Comparison of ENCODE assay signal across 28 cellular contexts in genomic region chr4:176761872-176762271, GRCh38. TPM values are rescaled to one million over a fixed set of nuclear protein-coding genes. Genes with fewer than 3 reads are reported as not detected.
"Had no signal": no experiment of that assay in that cellular context is flagged by ENCODE, and none has a peak within 500 bp of the region (broad histone marks: within the 10 kb centered on the region; RNA-seq: fewer than 3 reads in every experiment).

No MANE protein-coding gene starts in this region.

- H3K27me3 Mint-ChIP-seq: activated CD4-positive, alpha-beta T cell treated with anti-CD3 and anti-CD28 coated beads, Interleukin-2, amount 10 ng/mL, durations not matched to agents 24 days and 14 days; activated CD8-positive, alpha-beta T cell treated with anti-CD3 and anti-CD28 coated beads for 36 hours; activated T-cell treated with anti-CD3 and anti-CD28 coated beads, Interleukin-2, amount 50 U/mL, for 24 hours had no signal

- H3K4me1 Mint-ChIP-seq: activated CD4-positive, alpha-beta T cell treated with anti-CD3 and anti-CD28 coated beads, Interleukin-2, amount 10 ng/mL, durations not matched to agents 24 days and 14 days; activated naive CD4-positive, alpha-beta T cell treated with anti-CD3 and anti-CD28 coated beads, Interleukin-2, amount 50 U/mL, for 24 hours; activated naive CD8-positive, alpha-beta T cell treated with anti-CD3 and anti-CD28 coated beads, Interleukin-2, amount 10 ng/mL, durations not matched to agents 7 days and 5 days had no signal

- H3K4me3 ChIP-seq: body of pancreas, breast epithelium, SJCRH30 had no signal

- H3K36me3 Mint-ChIP-seq: activated naive CD4-positive, alpha-beta T cell treated with anti-CD3 and anti-CD28 coated beads, Interleukin-2, amount 50 U/mL, for 24 hours; activated naive CD8-positive, alpha-beta T cell treated with anti-CD3 and anti-CD28 coated beads, Interleukin-2, amount 10 ng/mL, durations not matched to agents 7 days and 5 days had no signal

- H3K4me1 ChIP-seq: body of pancreas, breast epithelium had no signal

- H3K27ac ChIP-seq: body of pancreas, breast epithelium, SJCRH30 had no signal

- ATAC-seq: activated CD8-positive, alpha-beta T cell treated with anti-CD3 and anti-CD28 coated beads for 36 hours; body of pancreas; PC-3 had no signal

- H3K27ac Mint-ChIP-seq: activated CD4-positive, alpha-beta T cell treated with anti-CD3 and anti-CD28 coated beads, Interleukin-2, amount 10 ng/mL, durations not matched to agents 24 days and 14 days; activated CD8-positive, alpha-beta T cell treated with anti-CD3 and anti-CD28 coated beads for 36 hours; activated naive CD4-positive, alpha-beta T cell treated with anti-CD3 and anti-CD28 coated beads, Interleukin-2, amount 50 U/mL, for 24 hours; activated naive CD8-positive, alpha-beta T cell treated with anti-CD3 and anti-CD28 coated beads, Interleukin-2, amount 10 ng/mL, durations not matched to agents 7 days and 5 days; activated T-cell treated with anti-CD3 and anti-CD28 coated beads, Interleukin-2, amount 50 U/mL, for 24 hours; activated T-helper 2 cell treated with anti-CD3 and anti-CD28 coated beads, Interferon-gamma antibody, Interleukin-2, Interleukin-4, amounts not matched to agents 10 μg/mL and 5 μg/mL and 100 μg/mL, durations not matched to agents 14 hours and 24 hours and 36 hours had no signal

- H3K27me3 ChIP-seq: body of pancreas, breast epithelium, SJCRH30 had no signal

- H3K36me3 ChIP-seq: breast epithelium, SJCRH30 had no signal

- H3K9me3 ChIP-seq: body of pancreas, breast epithelium, SJCRH30 had no signal

- DNase-seq: activated CD4-positive, alpha-beta T cell treated with anti-CD3 and anti-CD28 coated beads, Interleukin-2, amount 10 ng/mL, durations not matched to agents 24 days and 14 days; activated CD4-positive, alpha-beta T cell treated with anti-CD3 and anti-CD28 coated beads, Interleukin-2, amount 50 U/mL, for 4 hours; activated CD8-positive, alpha-beta T cell treated with anti-CD3 and anti-CD28 coated beads for 36 hours; activated gamma-delta T cell; activated naive CD4-positive, alpha-beta T cell treated with Interleukin-2 at 50 U/mL for 16 hours; activated naive CD8-positive, alpha-beta T cell treated with anti-CD3 and anti-CD28 coated beads, Interleukin-2, amount 10 ng/mL, durations not matched to agents 7 days and 5 days; activated T-cell treated with anti-CD3 and anti-CD28 coated beads, Interleukin-2, amount 50 U/mL, for 24 hours; amygdala; body of pancreas; Karpas-422; KBM-7; NCI-H1105; NCI-H1417 treated with DMSO at 0.1 percent for 48 hours; NCI-H187 treated with DMSO at 0.1 percent for 48 hours; NCI-H2081; NCI-H226; NCI-H524 treated with DMSO at 0.1 percent for 48 hours; NK-92 treated with Interleukin-12 subunit alpha and Interleukin-12 subunit beta, amount 100 ng/mL, for 24 hours; PC-3; SHP77; SJCRH30; SW 1271; T-helper 1 cell; T-helper 2 cell; T-helper 9 cell had no signal

- H3K4me3 Mint-ChIP-seq: activated CD4-positive, alpha-beta T cell treated with anti-CD3 and anti-CD28 coated beads, Interleukin-2, amount 10 ng/mL, durations not matched to agents 24 days and 14 days; activated CD8-positive, alpha-beta T cell treated with anti-CD3 and anti-CD28 coated beads for 36 hours; activated naive CD4-positive, alpha-beta T cell treated with anti-CD3 and anti-CD28 coated beads, Interleukin-2, amount 50 U/mL, for 24 hours; activated naive CD8-positive, alpha-beta T cell treated with anti-CD3 and anti-CD28 coated beads, Interleukin-2, amount 10 ng/mL, durations not matched to agents 7 days and 5 days; activated T-cell treated with anti-CD3 and anti-CD28 coated beads, Interleukin-2, amount 50 U/mL, for 24 hours had no signal

- H3K9me3 Mint-ChIP-seq: activated CD4-positive, alpha-beta T cell treated with anti-CD3 and anti-CD28 coated beads, Interleukin-2, amount 10 ng/mL, durations not matched to agents 24 days and 14 days; activated CD8-positive, alpha-beta T cell treated with anti-CD3 and anti-CD28 coated beads for 36 hours; activated naive CD8-positive, alpha-beta T cell treated with anti-CD3 and anti-CD28 coated beads, Interleukin-2, amount 10 ng/mL, durations not matched to agents 7 days and 5 days; activated T-cell treated with anti-CD3 and anti-CD28 coated beads, Interleukin-2, amount 50 U/mL, for 24 hours; activated T-helper 2 cell treated with anti-CD3 and anti-CD28 coated beads, Interferon-gamma antibody, Interleukin-2, Interleukin-4, amounts not matched to agents 10 μg/mL and 5 μg/mL and 100 μg/mL, durations not matched to agents 14 hours and 24 hours and 36 hours had no signal

RNA-seq across cellular contexts. Expression of gene VEGFC, which starts 30.9 kb away (rescaled TPM):
- total RNA-seq: activated CD4-positive, alpha-beta T cell treated with anti-CD3 and anti-CD28 coated beads, Interleukin-2, amount 10 ng/mL, durations not matched to agents 24 days and 14 days; activated CD8-positive, alpha-beta T cell treated with anti-CD3 and anti-CD28 coated beads for 36 hours; activated naive CD8-positive, alpha-beta T cell treated with anti-CD3 and anti-CD28 coated beads, Interleukin-2, amount 10 ng/mL, durations not matched to agents 7 days and 5 days had no signal
